15 cellular contexts compared by ENCODE assay signal in the genomic region with DNA sequence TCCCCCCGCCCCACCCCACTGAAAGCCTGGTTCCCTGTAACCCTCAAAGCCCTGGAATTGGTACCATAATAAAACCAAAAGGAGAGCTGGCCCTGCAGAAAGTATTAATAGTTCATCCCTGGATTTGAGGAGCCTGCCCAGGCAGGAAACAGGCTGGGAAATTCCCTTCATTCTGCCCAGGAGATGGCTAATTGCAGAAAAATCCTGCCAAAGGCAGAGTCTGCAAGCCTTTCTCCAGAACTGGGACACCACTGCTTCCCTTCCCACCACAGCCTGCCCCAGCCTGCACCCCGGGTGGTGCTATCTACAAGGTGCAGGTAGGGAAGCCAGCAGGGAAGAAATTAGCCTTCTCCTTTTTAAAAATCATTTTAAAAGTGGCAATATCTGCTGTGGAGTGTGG. TPM values are rescaled to one million over a fixed set of nuclear protein-coding genes. Genes with fewer than 3 reads are reported as not detected.
DNase-seq lines count a peak whose midpoint lies in the region; ATAC-seq and TF ChIP-seq lines count a peak whose summit lies in the region.
"Had no signal": no experiment of that assay in that cellular context is flagged by ENCODE, and none has a peak within 500 bp of the region (broad histone marks: within the 10 kb centered on the region; RNA-seq: fewer than 3 reads in every experiment).

No MANE protein-coding gene starts in this region.

- H3K36me3 Mint-ChIP-seq in natural killer cell, result no peaks in the 10 kb centered on the region
- H3K36me3 Mint-ChIP-seq: memory B cell, WTC11 had no signal

- H3K36me3 ChIP-seq in tibial artery, result no peaks in the 10 kb centered on the region

- H3K9me3 Mint-ChIP-seq in natural killer cell, result no peaks in the 10 kb centered on the region

- peak; percentile 49 for DNase-seq in HPDE6-E6E7 (ENCODE audit: extremely low spot score)
- peak; percentile 20 for DNase-seq in amniotic stem cell (lab: John Stamatoyannopoulos, UW)
- peak; percentile 65 for DNase-seq in fibroblast of the aortic adventitia (ENCODE audit: low read depth)
- DNase-seq in stromal cell of bone marrow (ENCODE audit: low read depth), result peak; percentile 11
- DNase-seq in natural killer cell, result no peak
- no peak for DNase-seq in middle frontal gyrus (ENCODE audit: extremely low spot score, low spot score)
- no peak for DNase-seq in tibial artery
- DNase-seq: activated CD8-positive, alpha-beta memory T cell treated with anti-CD3 and anti-CD28 coated beads, Interleukin-2, amount 50 U/mL, for 4 hours; H9; NCI-H2227 treated with DMSO at 0.1 percent for 48 hours had no signal

- H3K27ac Mint-ChIP-seq in natural killer cell, result no peak overlapping the region
- H3K27ac Mint-ChIP-seq: activated naive CD8-positive, alpha-beta T cell; H9; memory B cell; WTC11 had no signal

- no peak overlapping the region for H3K27ac ChIP-seq in tibial artery

- no peaks in the 10 kb centered on the region for H3K4me1 Mint-ChIP-seq in natural killer cell
- H3K4me1 Mint-ChIP-seq: H9, memory B cell, WTC11 had no signal

- H3K4me3 Mint-ChIP-seq in natural killer cell, result no peak overlapping the region
- H3K4me3 Mint-ChIP-seq: activated naive CD8-positive, alpha-beta T cell; H9; memory B cell; WTC11 had no signal

- ATAC-seq in HG02798 (IDR thresholded peaks at IDR 0.05; ENCODE audit: poor library complexity, unreplicated experiment) (no peak), natural killer cell (no peak)
- ATAC-seq: WTC11 had no signal

- H3K4me1 ChIP-seq in tibial artery, result peaks cover 0 to 25% (median 15%) of the 10 kb centered on the region in 4 donors

- peaks cover 28 to 38% of the 10 kb centered on the region in 2 donors for H3K27me3 Mint-ChIP-seq in natural killer cell (ENCODE audit: low read depth in 2 of 2)

- no peaks in the 10 kb centered on the region for H3K27me3 ChIP-seq in tibial artery

- H3K4me3 ChIP-seq in fibroblast of the aortic adventitia (ENCODE audit: low read depth, low read length) (no peak overlapping the region), tibial artery (no peak overlapping the region)

- TF ChIP-seq CTCF in fibroblast of the aortic adventitia (IDR thresholded peaks at IDR 0.05; ENCODE audit: insufficient read depth, low read length) (no peak), natural killer cell (IDR thresholded peaks at IDR 0.05) (no peak), tibial artery (IDR thresholded peaks at IDR 0.05) (no peak)

- intact Hi-C loops in natural killer cell (cut with micrococcal nuclease) (no loop called here), tibial artery (cut with DNase I; ENCODE audit: low total_unique reads) (no loop called here)

- H3K9me3 ChIP-seq in tibial artery, result peaks cover 0 to 4% (median 0%) of the 10 kb centered on the region in 3 donors

RNA-seq across cellular contexts. Expression of a gene that starts 16.2 kb away (rescaled TPM):
- not detected in 2 replicates for total RNA-seq in fibroblast of the aortic adventitia (ENCODE audit: low replicate concordance)
- not detected for total RNA-seq in natural killer cell
- total RNA-seq: cerebellum, H9, WTC11 had no signal

RNA-seq across cellular contexts. Expression of a gene that starts 38.0 kb away (rescaled TPM):
- total RNA-seq in fibroblast of the aortic adventitia (ENCODE audit: low replicate concordance) (not detected in 2 replicates), natural killer cell (not detected)
- total RNA-seq: cerebellum, H9, WTC11 had no signal

Comparison
In these comparisons a context has a peak if more than half of its experiments do, and no peak if none do; other contexts are left out.
1. DNase-seq: peak in HPDE6-E6E7 (single experiment), amniotic stem cell (single experiment), fibroblast of the aortic adventitia (single experiment) and stromal cell of bone marrow (single experiment); none in natural killer cell (single experiment), middle frontal gyrus (single experiment) and tibial artery (0 of 2).